Comparison of ENCODE assay signal across 8 cellular contexts in genomic region chr2:20524412-20525040, GRCh38.
DNase-seq lines count a peak whose midpoint lies in the region; ATAC-seq and TF ChIP-seq lines count a peak whose summit lies in the region.

No MANE protein-coding gene starts in this region.

- H3K9me3 ChIP-seq in OCI-LY3 (ENCODE audit: insufficient read depth, low read length), result no peaks in the 10 kb centered on the region
- no peaks in the 10 kb centered on the region for H3K9me3 ChIP-seq in aorta (ENCODE audit: control insufficient read depth, low read length)

- 48 to 55% methylated on average over 16 of the region's 16 CpGs for WGBS in aorta, 2 donors

- no peaks in the 10 kb centered on the region for H4K20me1 ChIP-seq in OCI-LY3 (ENCODE audit: insufficient read depth, low read length)

- peak overlapping the region; percentile 47; the same call in 1 of the 2 replicates for H2AFZ ChIP-seq in OCI-LY3 (ENCODE audit: low read depth, low read length)

- no peak for DNase-seq in left lobe of liver (ENCODE audit: low spot score)
- DNase-seq in aorta, result no peak
- DNase-seq in NCI-H526 (lab: John Stamatoyannopoulos, UW), result no peak
- no peak for DNase-seq in NCI-H1105 treated with DMSO at 0.1 percent for 48 hours (lab: John Stamatoyannopoulos, UW)
- no peak for DNase-seq in NCI-H345 treated with DMSO at 0.1 percent for 48 hours (lab: John Stamatoyannopoulos, UW; ENCODE audit: unreplicated experiment)

- intact Hi-C loops in aorta (cut with DNase I), result no loop called here

- H3K79me2 ChIP-seq in OCI-LY3 (ENCODE audit: low read length), result no peaks in the 10 kb centered on the region

- H3K27me3 ChIP-seq in OCI-LY3 (ENCODE audit: low read depth, low read length), result peaks cover 8% of the 10 kb centered on the region; the same call in 1 of the 2 replicates
- H3K27me3 ChIP-seq in aorta (ENCODE audit: control insufficient read depth in 1 of 2, insufficient read depth in 2 of 2, low read length in 1 of 2), result no peaks in the 10 kb centered on the region

- ATAC-seq in GM18505 (IDR thresholded peaks at IDR 0.05; ENCODE audit: unreplicated experiment) (peak; percentile 76), HG02571 (IDR thresholded peaks at IDR 0.05; ENCODE audit: unreplicated experiment) (peak; percentile 70), left lobe of liver (peak; percentile 64), aorta (ENCODE audit: low FRiP score) (peak; percentile 34)

- TF ChIP-seq CTCF in OCI-LY3 (IDR thresholded peaks at IDR 0.05; ENCODE audit: low read depth, low read length), result no peak

- H3K27ac ChIP-seq in OCI-LY3 (ENCODE audit: low read length) (no peak overlapping the region), aorta (ENCODE audit: low read depth in 1 of 2, low read length in 2 of 2) (no peak overlapping the region)

- peaks cover 11% of the 10 kb centered on the region for H3K4me1 ChIP-seq in OCI-LY3 (ENCODE audit: low read length)
- no peaks in the 10 kb centered on the region for H3K4me1 ChIP-seq in aorta (ENCODE audit: control insufficient read depth in 1 of 2, insufficient read depth in 2 of 2, low read length in 2 of 2)

- TF ChIP-seq POLR2A in GM18505 (IDR thresholded peaks at IDR 0.05; ENCODE audit: borderline replicate concordance, extremely low read depth, insufficient read depth, insufficient read length), result no peak

- H3K36me3 ChIP-seq in OCI-LY3 (replicated peaks; ENCODE audit: low read depth, low read length) (no peaks in the 10 kb centered on the region), aorta (ENCODE audit: control insufficient read depth in 1 of 2, insufficient read depth in 2 of 2, low read length in 1 of 2) (no peaks in the 10 kb centered on the region)

- H3K4me2 ChIP-seq in OCI-LY3 (ENCODE audit: low read length), result peak overlapping the region; percentile 46

- no peak overlapping the region for H3K9ac ChIP-seq in OCI-LY3 (ENCODE audit: low read length)

- H3K4me3 ChIP-seq in OCI-LY3 (ENCODE audit: low read length), result peak overlapping the region; percentile 19; the same call in 1 of the 2 replicates
- H3K4me3 ChIP-seq in aorta (ENCODE audit: low read length in 2 of 2), result no peak overlapping the region
